24 cellular contexts compared by ENCODE assay signal in the genomic region with DNA sequence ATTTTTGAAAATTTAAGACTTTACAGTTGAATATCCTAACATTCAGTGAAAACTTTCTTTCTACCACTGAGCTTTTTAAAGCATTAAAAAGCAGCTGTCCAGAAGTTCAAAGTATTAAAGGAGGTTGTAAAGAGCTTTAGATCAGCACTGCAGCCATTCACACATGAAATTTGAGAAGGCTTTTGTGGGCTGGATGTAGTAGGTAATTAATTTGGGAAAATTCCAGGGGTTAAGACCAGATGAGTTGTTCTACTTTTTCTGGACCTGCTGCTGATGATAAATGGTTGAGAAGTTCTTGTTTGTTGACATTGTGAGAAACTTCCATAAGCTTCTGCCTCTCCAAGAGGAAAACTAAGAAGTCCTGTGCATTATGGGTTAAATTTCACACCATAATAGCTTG.
"Had no signal": no experiment of that assay in that cellular context is flagged by ENCODE, and none has a peak within 500 bp of the region (broad histone marks: within the 10 kb centered on the region; RNA-seq: fewer than 3 reads in every experiment).

No MANE protein-coding gene starts in this region.

- H3K27me3 ChIP-seq: esophagus squamous epithelium, tibial nerve had no signal

- H3K27ac Mint-ChIP-seq: activated naive CD8-positive, alpha-beta T cell treated with anti-CD3 and anti-CD28 coated beads for 36 hours; activated T-helper 1 cell treated with anti-CD3 and anti-CD28 coated beads, Interleukin-12 subunit alpha, Interleukin-12 subunit beta, Interleukin-2, Interleukin-4 antibody, amounts not matched to agents 30 ng/mL and 10 ng/mL and 1 ng/mL, durations not matched to agents 14 hours and 24 hours and 36 hours; brain; naive thymus-derived CD8-positive, alpha-beta T cell; progenitor cell of endocrine pancreas had no signal

- H3K9me3 Mint-ChIP-seq: brain had no signal

- H3K36me3 ChIP-seq: esophagus squamous epithelium, left ventricle myocardium inferior, tibial nerve, uterus had no signal

- H3K9me3 ChIP-seq: esophagus squamous epithelium, tibial nerve, uterus had no signal

- H3K4me1 Mint-ChIP-seq: activated naive CD8-positive, alpha-beta T cell treated with anti-CD3 and anti-CD28 coated beads for 36 hours; central memory CD8-positive, alpha-beta T cell; naive thymus-derived CD8-positive, alpha-beta T cell had no signal

- H3K27ac ChIP-seq: coronary artery, esophagus squamous epithelium, left ventricle myocardium inferior, skin epidermis, tibial nerve, uterus had no signal

- H3K36me3 Mint-ChIP-seq: activated naive CD8-positive, alpha-beta T cell treated with anti-CD3 and anti-CD28 coated beads for 36 hours; brain had no signal

- DNase-seq: activated CD4-positive, alpha-beta T cell treated with anti-CD3 and anti-CD28 coated beads, Interleukin-2, amount 50 U/mL, for 1 hour; activated CD8-positive, alpha-beta memory T cell treated with anti-CD3 and anti-CD28 coated beads for 24 hours; activated naive CD8-positive, alpha-beta T cell treated with anti-CD3 and anti-CD28 coated beads for 36 hours; amygdala; effector CD8-positive, alpha-beta T cell; esophagus squamous epithelium; hippocampal formation; kidney; left ventricle myocardium inferior; mesenchymal stem cell; naive thymus-derived CD8-positive, alpha-beta T cell; occipital lobe; right cardiac atrium; stimulated activated CD4-positive, alpha-beta T cell treated with anti-CD3 and anti-CD28 coated beads, Interleukin-4, amount 100 ng/mL, for 24 hours; stimulated activated naive CD4-positive, alpha-beta T cell; uterus had no signal

- H3K4me1 ChIP-seq: esophagus squamous epithelium, left ventricle myocardium inferior, tibial nerve, uterus had no signal

- H3K27me3 Mint-ChIP-seq: activated naive CD8-positive, alpha-beta T cell treated with anti-CD3 and anti-CD28 coated beads for 36 hours; brain; central memory CD8-positive, alpha-beta T cell; naive thymus-derived CD8-positive, alpha-beta T cell; progenitor cell of endocrine pancreas had no signal

- H3K4me3 ChIP-seq: coronary artery, esophagus squamous epithelium, left ventricle myocardium inferior, skin epidermis, tibial nerve, uterus had no signal

- H3K4me3 Mint-ChIP-seq: activated naive CD8-positive, alpha-beta T cell treated with anti-CD3 and anti-CD28 coated beads for 36 hours; activated T-helper 1 cell treated with anti-CD3 and anti-CD28 coated beads, Interleukin-12 subunit alpha, Interleukin-12 subunit beta, Interleukin-2, Interleukin-4 antibody, amounts not matched to agents 30 ng/mL and 10 ng/mL and 1 ng/mL, durations not matched to agents 14 hours and 24 hours and 36 hours; brain; central memory CD8-positive, alpha-beta T cell; naive thymus-derived CD8-positive, alpha-beta T cell had no signal

- ATAC-seq: activated CD4-positive, CD25-positive, alpha-beta regulatory T cell treated with anti-CD3 and anti-CD28 coated beads, Interleukin-2, amount 50 U/mL, for 24 hours; naive thymus-derived CD8-positive, alpha-beta T cell; right cardiac atrium had no signal
